ENCODE assay signal across 10 cellular contexts in the genomic region with DNA sequence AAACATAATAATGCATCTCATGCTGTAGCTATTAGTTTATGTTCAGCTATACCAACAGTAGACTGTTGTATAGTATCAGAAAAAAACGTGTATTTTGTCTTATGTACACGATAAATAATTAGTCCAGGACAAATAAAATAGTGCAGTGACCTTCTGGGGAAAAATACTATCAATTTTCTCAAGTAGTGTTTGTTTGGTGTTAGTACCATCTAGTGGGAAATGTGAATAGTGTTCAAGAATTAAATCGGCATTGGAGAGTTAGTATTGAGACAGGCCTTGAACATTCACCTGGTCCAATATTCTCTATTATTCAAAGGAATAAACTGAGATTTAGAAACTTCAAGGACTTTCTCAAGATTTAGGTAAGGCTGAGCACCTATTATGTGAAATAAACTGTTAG.
DNase-seq lines count a peak whose midpoint lies in the region; TF ChIP-seq lines count a peak whose summit lies in the region.
"Had no signal": no experiment of that assay in that cellular context is flagged by ENCODE, and none has a peak within 500 bp of the region (broad histone marks: within the 10 kb centered on the region; RNA-seq: fewer than 3 reads in every experiment).

No MANE protein-coding gene starts in this region.

- DNase-seq in NCI-H1105 treated with DMSO at 0.1 percent for 48 hours (lab: John Stamatoyannopoulos, UW) (peak; percentile 44), NCI-H1105 (lab: John Stamatoyannopoulos, UW) (no peak), SK-N-MC (ENCODE audit: low read depth, low spot score) (no peak), glomerular visceral epithelial cell (ENCODE audit: extremely low spot score) (peak; percentile 10), stromal cell of bone marrow (ENCODE audit: low read depth) (peak; percentile 18), cerebellar nuclear complex (lab: John Stamatoyannopoulos, UW) (no peak), GM10248 (ENCODE audit: extremely low spot score) (no peak)
- no peak for DNase-seq in activated CD8-positive, alpha-beta memory T cell treated with anti-CD3 and anti-CD28 coated beads, Interleukin-2, amount 50 U/mL, for 4 hours
- DNase-seq: activated CD4-positive, CD25-positive, alpha-beta regulatory T cell; CD4-positive, CD25-positive, alpha-beta regulatory T cell had no signal

- H3K36me3 ChIP-seq in SK-N-MC (ENCODE audit: insufficient read depth, low read length): no peaks in the 10 kb centered on the region

- POLR2A ChIA-PET in GM10248 (lab: Yijun Ruan, JAX): no interaction called here

- no peak overlapping the region for H3K4me3 ChIP-seq in SK-N-MC

- H3K9me3 ChIP-seq in SK-N-MC (ENCODE audit: low read depth, low read length): no peaks in the 10 kb centered on the region

- H3K9ac ChIP-seq in SK-N-MC (ENCODE audit: insufficient read length): peak overlapping the region; percentile 3

- no peak overlapping the region for H3K27ac ChIP-seq in SK-N-MC

- CTCF ChIA-PET in GM10248 (lab: Yijun Ruan, JAX): interaction anchor here (1.3 to 2.5 kb wide), 3 partner anchors 10 to 126 kb away, joined by 3 to 6 read pairs (median 4); a partner anchor contains a TSS

- no peak for TF ChIP-seq CTCF in GM10248 (IDR thresholded peaks at IDR 0.05; ENCODE audit: control extremely low read depth, extremely low read depth, low read depth, missing control alignments)

Comparison
In these comparisons a context has a peak if more than half of its experiments do, and no peak if none do; other contexts are left out.
1. DNase-seq: peak in NCI-H1105 treated with DMSO at 0.1 percent for 48 hours (single experiment), glomerular visceral epithelial cell (single experiment) and stromal cell of bone marrow (single experiment); none in NCI-H1105 (single experiment), SK-N-MC (single experiment), cerebellar nuclear complex (0 of 2), activated CD8-positive, alpha-beta memory T cell treated with anti-CD3 and anti-CD28 coated beads, Interleukin-2, amount 50 U/mL, for 4 hours (single experiment) and GM10248 (single experiment).